Comparison of ENCODE assay signal across 34 cellular contexts in the genomic region with DNA sequence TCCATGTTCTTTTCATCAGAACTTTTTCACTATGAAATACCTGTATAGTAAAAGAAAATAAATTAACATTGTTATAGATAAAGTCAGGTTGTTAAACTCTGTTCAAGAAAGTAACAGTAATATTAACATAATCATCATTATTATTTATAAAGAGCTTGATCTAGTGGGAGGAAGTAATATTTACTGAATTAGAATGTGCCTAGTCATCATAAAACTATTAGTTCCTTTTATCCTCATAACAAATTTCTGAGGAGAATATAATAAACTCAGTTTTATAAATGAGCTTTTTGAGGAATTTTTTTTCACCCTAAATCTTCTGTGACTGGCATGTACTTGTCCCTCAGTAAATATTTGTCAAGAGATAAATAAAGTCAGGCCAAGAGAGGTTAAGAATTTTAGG.
"Had no signal": no experiment of that assay in that cellular context is flagged by ENCODE, and none has a peak within 500 bp of the region (broad histone marks: within the 10 kb centered on the region; RNA-seq: fewer than 3 reads in every experiment).

No MANE protein-coding gene starts in this region.

- H3K36me3 ChIP-seq: adrenal gland had no signal

- H3K4me3 ChIP-seq: adrenal gland, coronary artery, dorsolateral prefrontal cortex, esophagus muscularis mucosa, gastroesophageal sphincter, heart right ventricle had no signal

- H3K4me3 Mint-ChIP-seq: activated CD4-positive, alpha-beta memory T cell treated with anti-CD3 and anti-CD28 coated beads for 36 hours; activated CD4-positive, alpha-beta T cell treated with anti-CD3 and anti-CD28 coated beads for 36 hours; activated CD4-positive, alpha-beta T cell treated with anti-CD3 and anti-CD28 coated beads, Interleukin-2, amount 10 ng/mL, durations not matched to agents 7 days and 5 days; activated CD8-positive, alpha-beta memory T cell treated with anti-CD3 and anti-CD28 coated beads, Interleukin-2, amount 10 ng/mL, durations not matched to agents 7 days and 5 days; activated CD8-positive, alpha-beta T cell treated with anti-CD3 and anti-CD28 coated beads, Interleukin-2, amount 10 ng/mL, durations not matched to agents 7 days and 5 days; activated naive CD4-positive, alpha-beta T cell treated with anti-CD3 and anti-CD28 coated beads for 36 hours; activated naive CD4-positive, alpha-beta T cell treated with anti-CD3 and anti-CD28 coated beads, Interleukin-2, amount 50 U/mL, for 24 hours; activated naive CD8-positive, alpha-beta T cell treated with anti-CD3 and anti-CD28 coated beads for 36 hours; activated naive CD8-positive, alpha-beta T cell treated with anti-CD3 and anti-CD28 coated beads, Interleukin-2, amount 50 U/mL, for 24 hours; activated T-helper 1 cell treated with anti-CD3 and anti-CD28 coated beads, Interleukin-12 subunit alpha, Interleukin-12 subunit beta, Interleukin-2, Interleukin-4 antibody, amounts not matched to agents 30 ng/mL and 10 ng/mL and 1 ng/mL, durations not matched to agents 14 hours and 24 hours and 36 hours; brain; central memory CD8-positive, alpha-beta T cell; dendritic cell treated with granulocyte-macrophage colony-stimulating factor and Interleukin-4, amounts not matched to agents 40 ng/mL and 50 ng/mL, for 4 days; endodermal cell had no signal

- H3K4me1 Mint-ChIP-seq: activated CD4-positive, alpha-beta T cell treated with anti-CD3 and anti-CD28 coated beads for 36 hours; activated CD4-positive, alpha-beta T cell treated with anti-CD3 and anti-CD28 coated beads, Interleukin-2, amount 10 ng/mL, durations not matched to agents 7 days and 5 days; activated CD8-positive, alpha-beta memory T cell treated with anti-CD3 and anti-CD28 coated beads, Interleukin-2, amount 10 ng/mL, durations not matched to agents 7 days and 5 days; activated naive CD4-positive, alpha-beta T cell treated with anti-CD3 and anti-CD28 coated beads, Interleukin-2, amount 50 U/mL, for 24 hours; activated naive CD8-positive, alpha-beta T cell treated with anti-CD3 and anti-CD28 coated beads for 36 hours; activated naive CD8-positive, alpha-beta T cell treated with anti-CD3 and anti-CD28 coated beads, Interleukin-2, amount 50 U/mL, for 24 hours; central memory CD8-positive, alpha-beta T cell had no signal

- H3K9me3 ChIP-seq: adrenal gland, esophagus muscularis mucosa, gastroesophageal sphincter had no signal

- FAIRE-seq: bronchial epithelial cell had no signal

- DNase-seq: activated CD4-positive, alpha-beta memory T cell treated with anti-CD3 and anti-CD28 coated beads for 36 hours; activated CD4-positive, alpha-beta T cell treated with anti-CD3 and anti-CD28 coated beads for 36 hours; activated CD4-positive, alpha-beta T cell treated with anti-CD3 and anti-CD28 coated beads, Interleukin-2, amount 10 ng/mL, durations not matched to agents 7 days and 5 days; activated CD4-positive, CD25-positive, alpha-beta regulatory T cell; activated CD4-positive, CD25-positive, alpha-beta regulatory T cell treated with anti-CD3 and anti-CD28 coated beads, Interleukin-2, amount 50 U/mL, for 72 hours; activated CD8-positive, alpha-beta memory T cell treated with anti-CD3 and anti-CD28 coated beads, Interleukin-2, amount 10 ng/mL, durations not matched to agents 7 days and 5 days; activated CD8-positive, alpha-beta memory T cell treated with anti-CD3 and anti-CD28 coated beads, Interleukin-2, amount 50 U/mL, for 4 hours; activated CD8-positive, alpha-beta T cell treated with anti-CD3 and anti-CD28 coated beads, Interleukin-2, amount 10 ng/mL, durations not matched to agents 7 days and 5 days; activated effector memory CD4-positive, alpha-beta T cell treated with anti-CD3 and anti-CD28 coated beads, Interleukin-2, amount 50 U/mL, for 16 hours; activated naive CD4-positive, alpha-beta T cell treated with anti-CD3 and anti-CD28 coated beads for 36 hours; activated naive CD8-positive, alpha-beta T cell treated with anti-CD3 and anti-CD28 coated beads for 36 hours; activated naive CD8-positive, alpha-beta T cell treated with anti-CD3 and anti-CD28 coated beads, Interleukin-2, amount 50 U/mL, for 24 hours; activated T-cell treated with anti-CD3 and anti-CD28 coated beads, Interleukin-2, amount 50 U/mL, for 1 hour; activated T-cell treated with anti-CD3 and anti-CD28 coated beads, Interleukin-2, amount 50 U/mL, for 48 hours; adrenal gland; amygdala; aorta; dorsolateral prefrontal cortex; effector memory CD4-positive, alpha-beta T cell; endodermal cell; erythroblast; foreskin keratinocyte; heart right ventricle; T-helper 2 cell had no signal

- H3K9me3 Mint-ChIP-seq: activated CD4-positive, alpha-beta memory T cell treated with anti-CD3 and anti-CD28 coated beads for 36 hours; activated CD4-positive, alpha-beta T cell treated with anti-CD3 and anti-CD28 coated beads, Interleukin-2, amount 10 ng/mL, durations not matched to agents 7 days and 5 days; activated naive CD4-positive, alpha-beta T cell treated with anti-CD3 and anti-CD28 coated beads for 36 hours; activated naive CD4-positive, alpha-beta T cell treated with anti-CD3 and anti-CD28 coated beads, Interleukin-2, amount 50 U/mL, for 24 hours; activated naive CD8-positive, alpha-beta T cell treated with anti-CD3 and anti-CD28 coated beads for 36 hours; activated naive CD8-positive, alpha-beta T cell treated with anti-CD3 and anti-CD28 coated beads, Interleukin-2, amount 50 U/mL, for 24 hours; activated T-helper 1 cell treated with anti-CD3 and anti-CD28 coated beads, Interleukin-12 subunit alpha, Interleukin-12 subunit beta, Interleukin-2, Interleukin-4 antibody, amounts not matched to agents 30 ng/mL and 10 ng/mL and 1 ng/mL, durations not matched to agents 14 hours and 24 hours and 36 hours; activated T-helper 2 cell treated with anti-CD3 and anti-CD28 coated beads, Interferon-gamma antibody, Interleukin-2, Interleukin-4, amounts not matched to agents 10 μg/mL and 5 μg/mL and 100 μg/mL, durations not matched to agents 14 hours and 24 hours and 36 hours; brain; central memory CD8-positive, alpha-beta T cell; dendritic cell treated with granulocyte-macrophage colony-stimulating factor and Interleukin-4, amounts not matched to agents 40 ng/mL and 50 ng/mL, for 4 days; endodermal cell had no signal

- H3K27ac Mint-ChIP-seq: activated CD4-positive, alpha-beta memory T cell treated with anti-CD3 and anti-CD28 coated beads for 36 hours; activated CD4-positive, alpha-beta T cell treated with anti-CD3 and anti-CD28 coated beads for 36 hours; activated CD4-positive, alpha-beta T cell treated with anti-CD3 and anti-CD28 coated beads, Interleukin-2, amount 10 ng/mL, durations not matched to agents 7 days and 5 days; activated CD8-positive, alpha-beta memory T cell treated with anti-CD3 and anti-CD28 coated beads, Interleukin-2, amount 10 ng/mL, durations not matched to agents 7 days and 5 days; activated CD8-positive, alpha-beta T cell treated with anti-CD3 and anti-CD28 coated beads, Interleukin-2, amount 10 ng/mL, durations not matched to agents 7 days and 5 days; activated naive CD4-positive, alpha-beta T cell treated with anti-CD3 and anti-CD28 coated beads for 36 hours; activated naive CD4-positive, alpha-beta T cell treated with anti-CD3 and anti-CD28 coated beads, Interleukin-2, amount 50 U/mL, for 24 hours; activated naive CD8-positive, alpha-beta T cell treated with anti-CD3 and anti-CD28 coated beads for 36 hours; activated naive CD8-positive, alpha-beta T cell treated with anti-CD3 and anti-CD28 coated beads, Interleukin-2, amount 50 U/mL, for 24 hours; activated T-helper 1 cell treated with anti-CD3 and anti-CD28 coated beads, Interleukin-12 subunit alpha, Interleukin-12 subunit beta, Interleukin-2, Interleukin-4 antibody, amounts not matched to agents 30 ng/mL and 10 ng/mL and 1 ng/mL, durations not matched to agents 14 hours and 24 hours and 36 hours; activated T-helper 2 cell treated with anti-CD3 and anti-CD28 coated beads, Interferon-gamma antibody, Interleukin-2, Interleukin-4, amounts not matched to agents 10 μg/mL and 5 μg/mL and 100 μg/mL, durations not matched to agents 14 hours and 24 hours and 36 hours; dendritic cell treated with granulocyte-macrophage colony-stimulating factor and Interleukin-4, amounts not matched to agents 40 ng/mL and 50 ng/mL, for 4 days; endodermal cell had no signal

- H3K36me3 Mint-ChIP-seq: activated CD4-positive, alpha-beta memory T cell treated with anti-CD3 and anti-CD28 coated beads for 36 hours; activated CD8-positive, alpha-beta memory T cell treated with anti-CD3 and anti-CD28 coated beads, Interleukin-2, amount 10 ng/mL, durations not matched to agents 7 days and 5 days; activated naive CD4-positive, alpha-beta T cell treated with anti-CD3 and anti-CD28 coated beads, Interleukin-2, amount 50 U/mL, for 24 hours; activated naive CD8-positive, alpha-beta T cell treated with anti-CD3 and anti-CD28 coated beads for 36 hours; brain had no signal

- ATAC-seq: activated CD4-positive, alpha-beta T cell treated with anti-CD3 and anti-CD28 coated beads for 36 hours; activated CD8-positive, alpha-beta memory T cell treated with anti-CD3 and anti-CD28 coated beads, Interleukin-2, amount 10 ng/mL, durations not matched to agents 7 days and 5 days; activated CD8-positive, alpha-beta T cell treated with anti-CD3 and anti-CD28 coated beads, Interleukin-2, amount 10 ng/mL, durations not matched to agents 7 days and 5 days; activated naive CD8-positive, alpha-beta T cell treated with anti-CD3 and anti-CD28 coated beads, Interleukin-2, amount 50 U/mL, for 24 hours; foreskin keratinocyte; gastroesophageal sphincter; heart right ventricle had no signal

- H3K27ac ChIP-seq: adrenal gland, coronary artery, dorsolateral prefrontal cortex, foreskin keratinocyte, gastroesophageal sphincter had no signal

- H3K27me3 ChIP-seq: adrenal gland, dorsolateral prefrontal cortex, esophagus muscularis mucosa, foreskin keratinocyte, gastroesophageal sphincter had no signal

- H3K27me3 Mint-ChIP-seq: brain; dendritic cell treated with granulocyte-macrophage colony-stimulating factor and Interleukin-4, amounts not matched to agents 40 ng/mL and 50 ng/mL, for 4 days had no signal
